ENCODE assay signal across 30 cellular contexts in the genomic region with DNA sequence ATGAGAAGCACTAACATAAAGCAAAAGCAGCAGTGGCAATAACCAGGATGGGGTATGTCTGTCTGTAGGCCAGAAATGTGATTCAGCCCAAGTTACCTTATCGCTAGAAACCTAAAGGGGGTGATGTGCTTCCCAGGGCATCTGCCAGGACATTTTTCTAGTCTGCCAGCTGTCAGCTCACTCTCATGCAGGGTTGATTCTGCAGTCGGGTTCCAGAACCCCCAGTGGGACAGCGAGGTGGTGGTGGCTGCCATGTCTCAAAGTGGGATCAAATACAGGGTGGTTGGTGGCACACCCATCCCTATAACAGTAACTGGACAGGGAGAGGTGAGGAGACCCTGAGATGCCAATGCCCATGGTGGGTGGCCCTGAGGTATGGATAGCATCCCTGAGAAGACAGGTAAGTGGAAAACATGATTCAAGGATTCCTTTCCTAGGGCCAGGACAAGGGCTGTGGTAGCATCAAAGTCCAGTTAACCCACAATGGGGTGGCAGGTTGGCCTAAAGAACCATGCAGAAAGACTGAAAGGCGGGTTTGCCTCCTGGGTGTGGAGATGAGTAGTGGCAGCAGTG.
"Had no signal": no experiment of that assay in that cellular context is flagged by ENCODE, and none has a peak within 500 bp of the region (broad histone marks: within the 10 kb centered on the region; RNA-seq: fewer than 3 reads in every experiment).

No MANE protein-coding gene starts in this region.

- H3K27ac ChIP-seq: brain microvascular endothelial cell, Peyer's patch, VCaP had no signal

- H3K9me3 ChIP-seq: MG63, Peyer's patch had no signal

- H3K4me3 ChIP-seq: MG63, Peyer's patch had no signal

- H3K4me1 Mint-ChIP-seq: activated B cell treated with CpG ODN at 0.5 μM for 24 hours; activated CD4-positive, alpha-beta T cell treated with anti-CD3 and anti-CD28 coated beads, Interleukin-2, amount 10 ng/mL, durations not matched to agents 24 days and 14 days; activated naive CD8-positive, alpha-beta T cell treated with anti-CD3 and anti-CD28 coated beads for 36 hours; central memory CD8-positive, alpha-beta T cell had no signal

- H3K27me3 ChIP-seq: brain microvascular endothelial cell, MG63, Peyer's patch had no signal

- H3K27me3 Mint-ChIP-seq: activated B cell treated with CpG ODN at 0.5 μM for 24 hours; activated naive CD8-positive, alpha-beta T cell treated with anti-CD3 and anti-CD28 coated beads for 36 hours; activated T-cell treated with anti-CD3 and anti-CD28 coated beads, Interleukin-2, amount 50 U/mL, for 24 hours; central memory CD8-positive, alpha-beta T cell had no signal

- H3K36me3 Mint-ChIP-seq: activated naive CD8-positive, alpha-beta T cell treated with anti-CD3 and anti-CD28 coated beads for 36 hours had no signal

- H3K36me3 ChIP-seq: brain microvascular endothelial cell, MG63, Peyer's patch had no signal

- DNase-seq: activated B cell treated with CpG ODN at 0.5 μM for 24 hours; activated CD4-positive, alpha-beta T cell treated with anti-CD3 and anti-CD28 coated beads, Interleukin-2, amount 10 ng/mL, durations not matched to agents 24 days and 14 days; activated CD4-positive, alpha-beta T cell treated with anti-CD3 and anti-CD28 coated beads, Interleukin-2, amount 50 U/mL, for 48 hours; activated effector memory CD4-positive, alpha-beta T cell treated with Interleukin-2 at 50 U/mL for 16 hours; activated naive CD4-positive, alpha-beta T cell treated with anti-CD3 and anti-CD28 coated beads, Interleukin-2, amount 50 U/mL, for 16 hours; activated naive CD8-positive, alpha-beta T cell treated with anti-CD3 and anti-CD28 coated beads for 36 hours; activated T-cell treated with anti-CD3 and anti-CD28 coated beads, Interleukin-2, amount 50 U/mL, for 24 hours; amniotic stem cell; aorta; brain microvascular endothelial cell; Kasumi-1; KG1; NCI-H1048; NCI-H1105 treated with DMSO at 0.1 percent for 48 hours; NCI-H1436; NCI-H1694 treated with DMSO at 0.1 percent for 48 hours; NCI-H2029; NCI-H345; NCI-H524 treated with DMSO at 0.1 percent for 48 hours; NCI-H748 treated with DMSO at 0.1 percent for 48 hours; NK-92 treated with Interleukin-12 subunit alpha and Interleukin-12 subunit beta, amount 100 ng/mL, for 24 hours; Peyer's patch; RPMI8226; SW 1271; T-helper 1 cell; T-helper 2 cell; T-helper 9 cell had no signal

- H3K4me1 ChIP-seq: Peyer's patch had no signal

- H3K4me3 Mint-ChIP-seq: activated B cell treated with CpG ODN at 0.5 μM for 24 hours; activated CD4-positive, alpha-beta T cell treated with anti-CD3 and anti-CD28 coated beads, Interleukin-2, amount 10 ng/mL, durations not matched to agents 24 days and 14 days; activated naive CD8-positive, alpha-beta T cell treated with anti-CD3 and anti-CD28 coated beads for 36 hours; activated T-cell treated with anti-CD3 and anti-CD28 coated beads, Interleukin-2, amount 50 U/mL, for 24 hours; central memory CD8-positive, alpha-beta T cell had no signal

- H3K27ac Mint-ChIP-seq: activated B cell treated with CpG ODN at 0.5 μM for 24 hours; activated CD4-positive, alpha-beta T cell treated with anti-CD3 and anti-CD28 coated beads, Interleukin-2, amount 10 ng/mL, durations not matched to agents 24 days and 14 days; activated naive CD8-positive, alpha-beta T cell treated with anti-CD3 and anti-CD28 coated beads for 36 hours; activated T-cell treated with anti-CD3 and anti-CD28 coated beads, Interleukin-2, amount 50 U/mL, for 24 hours had no signal

- H3K9me3 Mint-ChIP-seq: activated B cell treated with CpG ODN at 0.5 μM for 24 hours; activated CD4-positive, alpha-beta T cell treated with anti-CD3 and anti-CD28 coated beads, Interleukin-2, amount 10 ng/mL, durations not matched to agents 24 days and 14 days; activated naive CD8-positive, alpha-beta T cell treated with anti-CD3 and anti-CD28 coated beads for 36 hours; activated T-cell treated with anti-CD3 and anti-CD28 coated beads, Interleukin-2, amount 50 U/mL, for 24 hours; central memory CD8-positive, alpha-beta T cell had no signal
